18 cellular contexts compared by ENCODE assay signal in genomic region chr2:24914713-24915112, GRCh38. TPM values are rescaled to one million over a fixed set of nuclear protein-coding genes. Genes with fewer than 3 reads are reported as not detected.
DNase-seq lines count a peak whose midpoint lies in the region; ATAC-seq, FAIRE-seq and TF ChIP-seq lines count a peak whose summit lies in the region.
"Had no signal": no experiment of that assay in that cellular context is flagged by ENCODE, and none has a peak within 500 bp of the region (broad histone marks: within the 10 kb centered on the region; RNA-seq: fewer than 3 reads in every experiment).

No MANE protein-coding gene starts in this region.

- H4K20me1 ChIP-seq in DND-41 (ENCODE audit: insufficient read depth, low read length) = peaks cover 49% of the 10 kb centered on the region
- H4K20me1 ChIP-seq in GM12878 (ENCODE audit: control insufficient read depth, insufficient read depth) = peaks cover 7% of the 10 kb centered on the region; the same call in 1 of the 2 replicates

- SMC1A ChIA-PET in GM12878 (lab: Charles Lee; ENCODE audit: uncharacterized antibody, unreplicated experiment) = no interaction called here

- H3K4me3 ChIP-seq in DND-41 (ENCODE audit: low read depth in 1 of 2, low read length in 2 of 2) (no peak overlapping the region), GM12878 (no peak overlapping the region; the same call in 1 of the 2 replicates), tibial nerve (no peak overlapping the region)
- H3K4me3 ChIP-seq: SK-N-MC had no signal

- no peak for TF ChIP-seq RAD21 in GM12878 (IDR thresholded peaks at IDR 0.05; ENCODE audit: insufficient read depth, low read depth, low read length)

- H3K9me3 Mint-ChIP-seq in neural crest cell = peaks cover 2% of the 10 kb centered on the region

- H3K4me1 Mint-ChIP-seq in neural crest cell = peaks cover 26% of the 10 kb centered on the region

- no peak for ATAC-seq in DND-41 (ENCODE audit: insufficient read depth, low read depth)
- ATAC-seq in GM12878 = no peak

- no peaks in the 10 kb centered on the region for H3K27me3 ChIP-seq in DND-41 (ENCODE audit: insufficient read depth, low read length, poor library complexity)
- H3K27me3 ChIP-seq in GM12878 (replicated peaks in 1 of 2; ENCODE audit: control insufficient read depth in 2 of 2, insufficient read depth in 2 of 2, low read length in 1 of 2) = no peaks in the 10 kb centered on the region
- H3K27me3 ChIP-seq in tibial nerve = no peaks in the 10 kb centered on the region

- H3K36me3 Mint-ChIP-seq in neural crest cell (ENCODE audit: low read depth) = peaks cover 15% of the 10 kb centered on the region

- no peak for FAIRE-seq in GM12878 (lab: Jason Lieb, UNC)
- FAIRE-seq: GM12891, GM18507, H1 had no signal

- H3K79me2 ChIP-seq in DND-41 (ENCODE audit: insufficient read depth, low read length) (peaks cover 86% of the 10 kb centered on the region), GM12878 (ENCODE audit: control insufficient read depth, insufficient read depth, low read length) (peaks cover 47% of the 10 kb centered on the region)

- BruUV-seq in GM12878 (replicated peaks; lab: Mats Ljungman, UMichigan) = no TSS peak

- WGBS in GM12878 (ENCODE audit: insufficient coverage, insufficient replicate concordance, low lambda C conversion rate, missing lambda C conversion rate) = 71% methylated on average over 5 of the region's 5 CpGs
- WGBS in tibial nerve, 2 donors = 74 to 77% methylated on average over 5 of the region's 5 CpGs

- no peak for TF ChIP-seq POLR2A in GM12878 (IDR thresholded peaks at IDR 0.05; ENCODE audit: low read depth, low read length)
- no peak for TF ChIP-seq POLR2A in tibial nerve (IDR thresholded peaks at IDR 0.05)

- H2AFZ ChIP-seq in DND-41 (ENCODE audit: low read depth, low read length) (no peak overlapping the region), GM12878 (ENCODE audit: control insufficient read depth, low read depth, low read length) (no peak overlapping the region)

- CTCF ChIA-PET in GM12878 (lab: Yijun Ruan, JAX) = no interaction called here

- RAD21 ChIA-PET in GM12878 (lab: Charles Lee; ENCODE audit: unreplicated experiment) = no interaction called here

- no peaks in the 10 kb centered on the region for H3K9me3 ChIP-seq in DND-41 (ENCODE audit: insufficient read depth, low read length, severe bottlenecking)
- H3K9me3 ChIP-seq in GM12878 (replicated peaks; ENCODE audit: control insufficient read depth, insufficient read depth, low read length) = peaks cover 4% of the 10 kb centered on the region; the same call in 2 of the 3 replicates
- H3K9me3 ChIP-seq in tibial nerve = peaks cover 0 to 6% (median 0%) of the 10 kb centered on the region in 4 donors

- peaks cover 70% of the 10 kb centered on the region for H3K36me3 ChIP-seq in DND-41 (ENCODE audit: insufficient read depth, low read length)
- H3K36me3 ChIP-seq in GM12878 (ENCODE audit: control insufficient read depth in 2 of 2, insufficient read depth in 2 of 2, low read length in 1 of 2) = peaks cover 1 to 6% of the 10 kb centered on the region in 2 experiments; a peak in 3 of 4 replicates
- H3K36me3 ChIP-seq in tibial nerve = peaks cover 0 to 23% (median 0%) of the 10 kb centered on the region in 3 donors

- H3K27ac Mint-ChIP-seq in neural crest cell (ENCODE audit: unreplicated experiment) = no peak overlapping the region
- H3K27ac Mint-ChIP-seq: B cell, HFFc6 had no signal

- H3K27me3 Mint-ChIP-seq in neural crest cell (ENCODE audit: low read depth) = peaks cover 2% of the 10 kb centered on the region
- H3K27me3 Mint-ChIP-seq: B cell had no signal

- H3K4me1 ChIP-seq in DND-41 (ENCODE audit: insufficient read depth, low read length) = peaks cover 49% of the 10 kb centered on the region
- peaks cover 23% of the 10 kb centered on the region for H3K4me1 ChIP-seq in GM12878 (ENCODE audit: control insufficient read depth, insufficient read depth, low read length)
- H3K4me1 ChIP-seq in tibial nerve = peaks cover 0 to 80% (median 54%) of the 10 kb centered on the region in 4 donors

- H3K27ac ChIP-seq in DND-41 (ENCODE audit: low read length) = no peak overlapping the region
- no peak overlapping the region for H3K27ac ChIP-seq in GM12878 (ENCODE audit: control insufficient read depth, insufficient read depth)
- peak overlapping the region; percentile 55 to 95 (median 77) for H3K27ac ChIP-seq in tibial nerve
- H3K27ac ChIP-seq: SK-N-MC had no signal

- intact Hi-C loops in GM12878 (cut with micrococcal nuclease; ENCODE audit: unreplicated experiment) = no loop called here

- in situ Hi-C loops in GM12878 (cut with MboI) = no loop called here

- H3K9ac ChIP-seq in DND-41 (ENCODE audit: low read depth, low read length) = no peak overlapping the region
- no peak overlapping the region for H3K9ac ChIP-seq in GM12878 (ENCODE audit: control insufficient read depth, insufficient read depth, low read length)

- TF ChIP-seq EP300 in GM12878 (IDR thresholded peaks at IDR 0.05; ENCODE audit: borderline replicate concordance in 1 of 2, control insufficient read depth in 1 of 2, low read depth in 2 of 2, low read length in 2 of 2) (no peak), tibial nerve (IDR thresholded peaks at IDR 0.05) (no peak)

- peak overlapping the region; percentile 39; the same call in 1 of the 2 replicates for H3K4me2 ChIP-seq in DND-41 (ENCODE audit: insufficient read depth, low read length)
- peak overlapping the region; percentile 22; the same call in 1 of the 2 replicates for H3K4me2 ChIP-seq in GM12878 (ENCODE audit: control insufficient read depth, insufficient read depth)

- POLR2A ChIA-PET in GM12878 (lab: Charles Lee) = no interaction called here

- DNase-seq in DND-41 (no peak), GM12878 (ENCODE audit: low read depth, low spot score) (no peak), neural crest cell (ENCODE audit: low read depth, low spot score) (no peak), tibial nerve (ENCODE audit: low spot score in 2 of 2) (no peak), C1 segment of cervical spinal cord (lab: John Stamatoyannopoulos, UW) (no peak), hypothalamus (lab: John Stamatoyannopoulos, UW) (no peak), T1000 (lab: John Stamatoyannopoulos, UW) (no peak)
- DNase-seq: GDM1, HFFc6, Karpas-422, MM.1S, NCI-H1092 treated with DMSO at 0.1 percent for 48 hours, NCI-H524 had no signal

- H3K4me3 Mint-ChIP-seq in neural crest cell = peak overlapping the region; percentile 47
- H3K4me3 Mint-ChIP-seq: B cell, HFFc6 had no signal

- TF ChIP-seq CTCF in DND-41 (IDR thresholded peaks at IDR 0.05; ENCODE audit: borderline replicate concordance, extremely low read depth, low read length, poor library complexity, severe bottlenecking) (no peak), GM12878 (IDR thresholded peaks at IDR 0.05 in 2 of 3, conservative IDR thresholded peaks at IDR 0.05 in 1 of 3; ENCODE audit: control insufficient read depth in 2 of 3, extremely low read depth in 1 of 3, insufficient read depth in 1 of 3, low read depth in 3 of 3, low read length in 3 of 3) (no peak), neural crest cell (conservative IDR thresholded peaks at IDR 0.05) (no peak), tibial nerve (IDR thresholded peaks at IDR 0.05) (no peak)

TF ChIP-seq in GM12878, 131 proteins besides CTCF, POLR2A, EP300 and RAD21 (continues in another document):
- no peak for TF ChIP-seq BRCA1 (IDR thresholded peaks at IDR 0.05; ENCODE audit: low read depth, low read length)
- no peak for TF ChIP-seq LARP7 (IDR thresholded peaks at IDR 0.05)
- no peak for TF ChIP-seq STAT1 (conservative IDR thresholded peaks at IDR 0.05)
- TF ChIP-seq MEF2B (IDR thresholded peaks at IDR 0.05; ENCODE audit: partially characterized antibody, poor library complexity, severe bottlenecking) = no peak
- TF ChIP-seq POLR2AphosphoS2 (IDR thresholded peaks at IDR 0.05; ENCODE audit: low read depth, low read length) = no peak
- TF ChIP-seq CBX3 (IDR thresholded peaks at IDR 0.05; ENCODE audit: borderline replicate concordance, low read depth) = no peak

RNA-seq across cellular contexts. Expression of gene ADCY3, which starts 5.3 kb away (rescaled TPM):
- 60.6 and 79.4 TPM in 2 replicates for total RNA-seq in GM12878 (2013; cell fraction: nucleolus; rRNA removed)
- total RNA-seq in GM12878 (2014; rRNA removed) (58.9 and 75.6 TPM in 2 replicates), GM12878 (2014; rRNA removed; fragmentation: Illumina TruSeq; extraction: Trizol) (44.9 and 47.5 TPM in 2 replicates), GM12878 (2021) (88.2 and 102 TPM in 2 replicates), neural crest cell (48.1 and 49.2 TPM in 2 replicates), tibial nerve (100 to 1,000 TPM; 145 to 393 (median 207) TPM)
- 37.7 TPM for polyA plus RNA-seq in GM12878 (2011; ENCODE audit: low read depth)
- polyA plus RNA-seq in GM12878 (2011; rRNA removed) (31.0 and 53.2 TPM in 2 replicates), GM12878 (2014; fragmentation: Illumina TruSeq; extraction: Trizol) (44.4 and 72.7 TPM in 2 replicates), GM12878 (2014; fragmentation: Nextera tagmentation; extraction: Ambion mirVana) (1 to 10 TPM; 2.8 to 8.6 TPM), GM12878 (2014; rRNA removed) (90.5 and 107 TPM in 2 replicates), GM12878 (2016; fragmentation: Nextera tagmentation; extraction: Ambion mirVana) (10 to 100 TPM; 13.2 to 17.2 TPM)
- 63.0 and 77.4 TPM in 2 replicates for polyA plus RNA-seq in GM12878 (2011; cell fraction: cytosol; rRNA removed)
- 194 and 225 TPM in 2 replicates for polyA plus RNA-seq in GM12878 (2011; cell fraction: nucleus; rRNA removed)
- 70.8 and 89.9 TPM in 2 replicates for polyA plus RNA-seq in GM12878 (2012)
- 97.7 and 107 TPM in 2 replicates for polyA minus RNA-seq in GM12878 (2011; rRNA and poly(A)+ RNA removed)
- polyA minus RNA-seq in GM12878 (2011; cell fraction: cytosol; rRNA and poly(A)+ RNA removed) = 27.8 and 33.1 TPM in 2 replicates
- 30.9 and 55.5 TPM in 2 replicates for polyA minus RNA-seq in GM12878 (2011; cell fraction: nucleus; rRNA and poly(A)+ RNA removed)

RNA-seq across cellular contexts. Expression of gene DNAJC27, which starts 57.0 kb away (rescaled TPM):
- 26.2 and 31.4 TPM in 2 replicates for total RNA-seq in GM12878 (2013; cell fraction: nucleolus; rRNA removed)
- total RNA-seq in GM12878 (2014; rRNA removed) (3.7 and 4.9 TPM in 2 replicates), GM12878 (2014; rRNA removed; fragmentation: Illumina TruSeq; extraction: Trizol) (4.5 and 4.8 TPM in 2 replicates), GM12878 (2021) (2.8 and 3.6 TPM in 2 replicates), neural crest cell (6.9 and 8.1 TPM in 2 replicates), tibial nerve (10 to 100 TPM; 12.8 to 23.4 (median 14.0) TPM)
- polyA plus RNA-seq in GM12878 (2011; ENCODE audit: low read depth) = 2.1 TPM
- polyA plus RNA-seq in GM12878 (2011; rRNA removed) (6.7 and 9.3 TPM in 2 replicates), GM12878 (2014; fragmentation: Illumina TruSeq; extraction: Trizol) (5.4 and 7.8 TPM in 2 replicates), GM12878 (2014; fragmentation: Nextera tagmentation; extraction: Ambion mirVana) (1 to 10 TPM in 1 of 2 experiments, under 1 TPM in 1; 0.95 to 1.3 TPM), GM12878 (2014; rRNA removed) (3.7 and 9.6 TPM in 2 replicates), GM12878 (2016; fragmentation: Nextera tagmentation; extraction: Ambion mirVana) (1 to 10 TPM; 2.9 TPM)
- 2.6 and 3.6 TPM in 2 replicates for polyA plus RNA-seq in GM12878 (2011; cell fraction: cytosol; rRNA removed)
- 8.1 and 10.4 TPM in 2 replicates for polyA plus RNA-seq in GM12878 (2011; cell fraction: nucleus; rRNA removed)
- polyA plus RNA-seq in GM12878 (2012) = 2.2 and 2.8 TPM in 2 replicates
- polyA minus RNA-seq in GM12878 (2011; rRNA and poly(A)+ RNA removed) = 4.5 and 6.4 TPM in 2 replicates
- polyA minus RNA-seq in GM12878 (2011; cell fraction: cytosol; rRNA and poly(A)+ RNA removed) = 1.7 and 2.4 TPM in 2 replicates
- 5.7 and 6.8 TPM in 2 replicates for polyA minus RNA-seq in GM12878 (2011; cell fraction: nucleus; rRNA and poly(A)+ RNA removed)

Comparison
In these comparisons a context has a peak if more than half of its experiments do, and no peak if none do; other contexts are left out.
1. H3K27ac ChIP-seq: peak in tibial nerve (4 of 4); none in DND-41 (single experiment) and GM12878 (single experiment).